Comparison of ENCODE assay signal across 1 cellular context in genomic region chr12:7018350-7019042, GRCh38.
TF ChIP-seq lines count a peak whose summit lies in the region.

A gene with protein sequence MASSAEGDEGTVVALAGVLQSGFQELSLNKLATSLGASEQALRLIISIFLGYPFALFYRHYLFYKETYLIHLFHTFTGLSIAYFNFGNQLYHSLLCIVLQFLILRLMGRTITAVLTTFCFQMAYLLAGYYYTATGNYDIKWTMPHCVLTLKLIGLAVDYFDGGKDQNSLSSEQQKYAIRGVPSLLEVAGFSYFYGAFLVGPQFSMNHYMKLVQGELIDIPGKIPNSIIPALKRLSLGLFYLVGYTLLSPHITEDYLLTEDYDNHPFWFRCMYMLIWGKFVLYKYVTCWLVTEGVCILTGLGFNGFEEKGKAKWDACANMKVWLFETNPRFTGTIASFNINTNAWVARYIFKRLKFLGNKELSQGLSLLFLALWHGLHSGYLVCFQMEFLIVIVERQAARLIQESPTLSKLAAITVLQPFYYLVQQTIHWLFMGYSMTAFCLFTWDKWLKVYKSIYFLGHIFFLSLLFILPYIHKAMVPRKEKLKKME (minus strand): TSS chr12:7018476. CDS start chr12:7018424, 52 bp downstream.

TF ChIP-seq in A549, 52 proteins besides CTCF, POLR2A, EP300 and RAD21 (continued from another document):
- TF ChIP-seq REST (IDR thresholded peaks at IDR 0.05) (no peak), CBX2 (IDR thresholded peaks at IDR 0.05; ENCODE audit: borderline replicate concordance, low read depth) (no peak), ZSCAN20 (CRISPR knock-in tag; IDR thresholded peaks at IDR 0.05) (no peak), BCL3 (IDR thresholded peaks at IDR 0.05) (no peak), POLR2AphosphoS2 (conservative IDR thresholded peaks at IDR 0.05; ENCODE audit: low read length) (no peak), CHD2 (IDR thresholded peaks at IDR 0.05; ENCODE audit: low read length, partially characterized antibody) (no peak), SREBF2 (IDR thresholded peaks at IDR 0.05) (no peak), CEBPB (IDR thresholded peaks at IDR 0.05) (no peak), EHMT2 (IDR thresholded peaks at IDR 0.05; ENCODE audit: low read depth) (no peak), FOSB (CRISPR knock-in tag; IDR thresholded peaks at IDR 0.05) (no peak), RNF2 (IDR thresholded peaks at IDR 0.05; ENCODE audit: borderline replicate concordance, low read depth) (no peak), MYC (IDR thresholded peaks at IDR 0.05; ENCODE audit: borderline replicate concordance, low read length) (no peak; the same call in 1 of the 2 replicates), FOSL2 (IDR thresholded peaks at IDR 0.05) (no peak), FOSL2 (CRISPR knock-in tag; IDR thresholded peaks at IDR 0.05) (0 out of 2 replicates have a peak, but pooled peaks have one; percentile 11), ESRRA (IDR thresholded peaks at IDR 0.05; ENCODE audit: borderline replicate concordance, low read length) (peak; percentile 55; the same call in 1 of the 2 replicates), RCOR1 (IDR thresholded peaks at IDR 0.05; ENCODE audit: low read depth, low read length) (no peak), CHD4 (IDR thresholded peaks at IDR 0.05; ENCODE audit: borderline replicate concordance) (no peak), JUN (IDR thresholded peaks at IDR 0.05) (peak; percentile 58 to 65; a peak in 3 of 5 replicates), NFE2L2 (conservative IDR thresholded peaks at IDR 0.05; ENCODE audit: low read length) (no peak), ZFP36 (IDR thresholded peaks at IDR 0.05; ENCODE audit: borderline replicate concordance, partially characterized antibody) (no peak), HOXB5 (CRISPR knock-in tag; IDR thresholded peaks at IDR 0.05) (no peak)
- TF ChIP-seq, protein P1, sequence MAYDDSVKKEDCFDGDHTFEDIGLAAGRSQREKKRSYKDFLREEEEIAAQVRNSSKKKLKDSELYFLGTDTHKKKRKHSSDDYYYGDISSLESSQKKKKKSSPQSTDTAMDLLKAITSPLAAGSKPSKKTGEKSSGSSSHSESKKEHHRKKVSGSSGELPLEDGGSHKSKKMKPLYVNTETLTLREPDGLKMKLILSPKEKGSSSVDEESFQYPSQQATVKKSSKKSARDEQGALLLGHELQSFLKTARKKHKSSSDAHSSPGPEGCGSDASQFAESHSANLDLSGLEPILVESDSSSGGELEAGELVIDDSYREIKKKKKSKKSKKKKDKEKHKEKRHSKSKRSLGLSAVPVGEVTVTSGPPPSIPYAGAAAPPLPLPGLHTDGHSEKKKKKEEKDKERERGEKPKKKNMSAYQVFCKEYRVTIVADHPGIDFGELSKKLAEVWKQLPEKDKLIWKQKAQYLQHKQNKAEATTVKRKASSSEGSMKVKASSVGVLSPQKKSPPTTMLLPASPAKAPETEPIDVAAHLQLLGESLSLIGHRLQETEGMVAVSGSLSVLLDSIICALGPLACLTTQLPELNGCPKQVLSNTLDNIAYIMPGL (CRISPR knock-in tag; IDR thresholded peaks at IDR 0.05; ENCODE audit: borderline replicate concordance) = 0 out of 2 replicates have a peak, but pooled peaks have one; percentile 17
- TF ChIP-seq, protein P2, sequence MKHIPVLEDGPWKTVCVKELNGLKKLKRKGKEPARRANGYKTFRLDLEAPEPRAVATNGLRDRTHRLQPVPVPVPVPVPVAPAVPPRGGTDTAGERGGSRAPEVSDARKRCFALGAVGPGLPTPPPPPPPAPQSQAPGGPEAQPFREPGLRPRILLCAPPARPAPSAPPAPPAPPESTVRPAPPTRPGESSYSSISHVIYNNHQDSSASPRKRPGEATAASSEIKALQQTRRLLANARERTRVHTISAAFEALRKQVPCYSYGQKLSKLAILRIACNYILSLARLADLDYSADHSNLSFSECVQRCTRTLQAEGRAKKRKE (CRISPR knock-in tag; IDR thresholded peaks at IDR 0.05; ENCODE audit: low read depth) = no peak
- TF ChIP-seq, protein P3, sequence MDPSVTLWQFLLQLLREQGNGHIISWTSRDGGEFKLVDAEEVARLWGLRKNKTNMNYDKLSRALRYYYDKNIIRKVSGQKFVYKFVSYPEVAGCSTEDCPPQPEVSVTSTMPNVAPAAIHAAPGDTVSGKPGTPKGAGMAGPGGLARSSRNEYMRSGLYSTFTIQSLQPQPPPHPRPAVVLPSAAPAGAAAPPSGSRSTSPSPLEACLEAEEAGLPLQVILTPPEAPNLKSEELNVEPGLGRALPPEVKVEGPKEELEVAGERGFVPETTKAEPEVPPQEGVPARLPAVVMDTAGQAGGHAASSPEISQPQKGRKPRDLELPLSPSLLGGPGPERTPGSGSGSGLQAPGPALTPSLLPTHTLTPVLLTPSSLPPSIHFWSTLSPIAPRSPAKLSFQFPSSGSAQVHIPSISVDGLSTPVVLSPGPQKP (IDR thresholded peaks at IDR 0.05; ENCODE audit: low read depth, low read length) = no peak
